In genomic region chr15:90451215-90451850, GRCh38 we compare ENCODE assay signal across 11 cellular contexts.
DNase-seq lines count a peak whose midpoint lies in the region; ATAC-seq and TF ChIP-seq lines count a peak whose summit lies in the region.
"Had no signal": no experiment of that assay in that cellular context is flagged by ENCODE, and none has a peak within 500 bp of the region (broad histone marks: within the 10 kb centered on the region; RNA-seq: fewer than 3 reads in every experiment).

No MANE protein-coding gene starts in this region.

- no peak overlapping the region for H3K4me3 ChIP-seq in IMR-90 (ENCODE audit: insufficient read depth, low read depth, low read length)
- no peak overlapping the region for H3K4me3 ChIP-seq in testis

- H4K8ac ChIP-seq in IMR-90 (ENCODE audit: low read depth in 2 of 2, low read length in 2 of 2) = no peak overlapping the region; a peak in 1 of 4 replicates

- no peak overlapping the region for H2AK9ac ChIP-seq in IMR-90 (replicated peaks; ENCODE audit: low read depth, low read length, poor library complexity)

- no peak overlapping the region for H3K56ac ChIP-seq in IMR-90 (ENCODE audit: extremely low read depth, insufficient read depth, low read length)

- intact Hi-C loops in IMR-90 (cut with micrococcal nuclease) (no loop called here), posterior vena cava (cut with DNase I) (loop anchor here in 1 of 2 donors (5.0 kb wide), 1 partner anchor 34 kb away; no protein-coding TSS in a partner anchor), cardiac septum (cut with DNase I) (no loop called here), testis (cut with DNase I; ENCODE audit: low total_unique reads) (no loop called here)

- no peak overlapping the region for H4K5ac ChIP-seq in IMR-90 (ENCODE audit: low read depth, low read length)

- H3K9me3 Mint-ChIP-seq in progenitor cell of endocrine pancreas (ENCODE audit: low read depth) = no peaks in the 10 kb centered on the region

- no peak overlapping the region for H3K27ac Mint-ChIP-seq in progenitor cell of endocrine pancreas

- H3K27me3 ChIP-seq in IMR-90 (ENCODE audit: control insufficient read depth, insufficient read depth, low read length) (no peaks in the 10 kb centered on the region), layer of hippocampus (ENCODE audit: control insufficient read depth, insufficient read depth, low read length) (no peaks in the 10 kb centered on the region), testis (no peaks in the 10 kb centered on the region)

- H3K4me1 ChIP-seq in IMR-90 (ENCODE audit: control insufficient read depth, insufficient read depth, low read length) = peaks cover 8% of the 10 kb centered on the region
- H3K4me1 ChIP-seq in testis = no peaks in the 10 kb centered on the region

- 0 out of 2 replicates have a peak overlapping the region, but pooled peaks have one; percentile 1 for H3K4ac ChIP-seq in IMR-90 (ENCODE audit: low read depth, low read length)

- H3K79me1 ChIP-seq in IMR-90 (ENCODE audit: low read depth in 1 of 2, low read length in 2 of 2) = peaks cover 37 to 65% of the 10 kb centered on the region in 2 experiments

- H3K27ac ChIP-seq in IMR-90 (ENCODE audit: insufficient read depth, low read length) (no peak overlapping the region), angular gyrus (ENCODE audit: low read depth, low read length) (peak overlapping the region; percentile 81), layer of hippocampus (ENCODE audit: low read depth, low read length) (peak overlapping the region; percentile 64), testis (no peak overlapping the region)

- no peak overlapping the region for H2BK20ac ChIP-seq in IMR-90 (ENCODE audit: low read depth, low read length)

- H2AFZ ChIP-seq in IMR-90 (replicated peaks; ENCODE audit: low read length, poor library complexity) = no peak overlapping the region

- in situ Hi-C loops in IMR-90 (cut with MboI; ENCODE audit: low sequenced_read_pairs) = no loop called here

- H3K23ac ChIP-seq in IMR-90 (ENCODE audit: low read depth, low read length) = no peak overlapping the region

- peaks cover 9% of the 10 kb centered on the region; the same call in 1 of the 2 replicates for H3K9me1 ChIP-seq in IMR-90 (ENCODE audit: insufficient read depth, low read length)

- peak overlapping the region; percentile 0 for H2BK5ac ChIP-seq in IMR-90 (ENCODE audit: low read depth, low read length, poor library complexity, severe bottlenecking)

- no peak overlapping the region for H2BK120ac ChIP-seq in IMR-90 (ENCODE audit: low read depth, low read length)

- peaks cover 6% of the 10 kb centered on the region; the same call in 1 of the 2 replicates for H4K20me1 ChIP-seq in IMR-90 (ENCODE audit: insufficient read depth, low read length)

- no peak overlapping the region for H2AK5ac ChIP-seq in IMR-90 (ENCODE audit: low read depth, low read length)

- H3K4me2 ChIP-seq in IMR-90 (ENCODE audit: low read depth, low read length) = 0 out of 2 replicates have a peak overlapping the region, but pooled peaks have one; percentile 11

- dilution Hi-C loops in IMR-90 (cut with HindIII; ENCODE audit: low sequenced_read_pairs, unreplicated experiment) = no loop called here

- CTCF ChIA-PET in IMR-90 (lab: Yijun Ruan, JAX) = interaction anchor here (0.6 to 1.0 kb wide), 2 partner anchors 16 to 70 kb away, joined by 3 to 4 read pairs; no protein-coding TSS in a partner anchor

- H3K18ac ChIP-seq in IMR-90 (ENCODE audit: low read depth, low read length) = no peak overlapping the region

- ATAC-seq in IMR-90 (ENCODE audit: low read depth) = peak; percentile 68
- ATAC-seq: left ventricle myocardium superior; stimulated activated naive CD8-positive, alpha-beta T cell treated with anti-CD3 and anti-CD28 coated beads, Interleukin-15, Interleukin-2, amounts not matched to agents 100 U/mL and 50 U/mL, for 24 hours had no signal

- TF ChIP-seq POLR2A in IMR-90 (IDR thresholded peaks at IDR 0.05; ENCODE audit: low read depth, low read length) (no peak), testis (IDR thresholded peaks at IDR 0.05) (no peak)

- no TSS peak for BruUV-seq in IMR-90 (replicated peaks; lab: Mats Ljungman, UMichigan)

- WGBS in IMR-90 (ENCODE audit: extremely low coverage in 2 of 2, insufficient read length in 1 of 2), 2 experiments = 73% methylated on average over 2 of the region's 4 CpGs; no CpG with 5 or more reads in 1 of the 2 experiments
- 88 to 97% methylated on average over 4 of the region's 4 CpGs for WGBS in testis, 2 donors

- peaks cover 56% of the 10 kb centered on the region for H3K36me3 Mint-ChIP-seq in progenitor cell of endocrine pancreas (ENCODE audit: insufficient read depth)

- H4K91ac ChIP-seq in IMR-90 (ENCODE audit: insufficient read depth, low read depth, low read length) = no peak overlapping the region

- no peak overlapping the region for H2BK15ac ChIP-seq in IMR-90 (ENCODE audit: low read depth, low read length)

- H3K27me3 Mint-ChIP-seq in progenitor cell of endocrine pancreas = no peaks in the 10 kb centered on the region

- peak overlapping the region; percentile 12; the same call in 1 of the 2 replicates for H3K14ac ChIP-seq in IMR-90 (replicated peaks; ENCODE audit: low read depth, low read length)

- H3K9ac ChIP-seq in IMR-90 (ENCODE audit: low read depth, low read length) = no peak overlapping the region

- no peak for TF ChIP-seq RAD21 in IMR-90 (IDR thresholded peaks at IDR 0.05; ENCODE audit: low read length)

- no peak for TF ChIP-seq CTCF in IMR-90 (conservative IDR thresholded peaks at IDR 0.05; ENCODE audit: low read depth, low read length)
- TF ChIP-seq CTCF in testis (IDR thresholded peaks at IDR 0.05) = no peak
- no peak for TF ChIP-seq CTCF in progenitor cell of endocrine pancreas (IDR thresholded peaks at IDR 0.05; ENCODE audit: unreplicated experiment)

- H3K9me3 ChIP-seq in IMR-90 (ENCODE audit: control insufficient read depth, insufficient read depth, low read length) (no peaks in the 10 kb centered on the region), testis (no peaks in the 10 kb centered on the region)

- DNase-seq in COLO668 (lab: John Stamatoyannopoulos, UW; ENCODE audit: unreplicated experiment) (peak; percentile 21), IMR-90 (peak; percentile 87), posterior vena cava (ENCODE audit: low spot score) (no peak), cardiac septum (ENCODE audit: low spot score) (no peak), testis (no peak), progenitor cell of endocrine pancreas (ENCODE audit: low spot score, unreplicated experiment) (no peak)
- DNase-seq: Kasumi-1; left ventricle myocardium superior; stimulated activated naive CD8-positive, alpha-beta T cell treated with anti-CD3 and anti-CD28 coated beads, Interleukin-15, Interleukin-2, amounts not matched to agents 100 U/mL and 50 U/mL, for 24 hours had no signal

- peaks cover 3% of the 10 kb centered on the region for H3K4me1 Mint-ChIP-seq in progenitor cell of endocrine pancreas (ENCODE audit: low read depth)

- H3K36me3 ChIP-seq in IMR-90 (ENCODE audit: control insufficient read depth, insufficient read depth, low read length) = peaks cover 36% of the 10 kb centered on the region
- H3K36me3 ChIP-seq in testis (ENCODE audit: low read depth, missing control alignments) = peaks cover 3% of the 10 kb centered on the region

- no peak overlapping the region for H3K4me3 Mint-ChIP-seq in progenitor cell of endocrine pancreas (ENCODE audit: low read depth)

- POLR2A ChIA-PET in IMR-90 (lab: Charles Lee; ENCODE audit: unreplicated experiment) = no interaction called here

TF ChIP-seq in IMR-90, 13 proteins besides CTCF, POLR2A, EP300 and RAD21:
- TF ChIP-seq RCOR1 (IDR thresholded peaks at IDR 0.05; ENCODE audit: insufficient replicate concordance, low read length) = no peak

Comparison
In these comparisons a context has a peak if more than half of its experiments do, and no peak if none do; other contexts are left out.
1. DNase-seq: peak in COLO668 (single experiment) and IMR-90 (single experiment); none in posterior vena cava (single experiment), cardiac septum (single experiment), testis (single experiment) and progenitor cell of endocrine pancreas (single experiment).
2. H3K27ac ChIP-seq: peak in angular gyrus (single experiment) and layer of hippocampus (single experiment); none in IMR-90 (single experiment) and testis (0 of 2).